In the genomic region with DNA sequence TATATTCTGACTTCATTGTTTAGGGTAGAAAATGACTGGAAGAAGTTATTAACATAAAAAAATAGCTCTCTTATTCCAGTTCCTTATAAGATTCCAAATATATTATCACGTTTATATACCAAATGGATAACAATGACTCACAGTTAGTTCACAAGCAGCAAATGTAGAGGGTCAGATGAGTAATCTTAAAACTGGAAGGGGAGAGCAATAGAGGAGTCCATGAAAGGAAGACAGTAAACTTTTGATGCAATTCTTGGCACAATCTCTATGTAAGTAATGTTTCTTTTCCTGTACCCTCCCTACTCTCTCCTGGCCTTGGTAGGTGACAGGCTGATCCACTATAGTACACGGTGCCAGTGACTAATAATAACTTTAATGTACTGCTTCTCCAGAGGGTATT, we compare ENCODE assay signal across 21 cellular contexts.
DNase-seq lines count a peak whose midpoint lies in the region; ATAC-seq, FAIRE-seq and TF ChIP-seq lines count a peak whose summit lies in the region.
"Had no signal": no experiment of that assay in that cellular context is flagged by ENCODE, and none has a peak within 500 bp of the region (broad histone marks: within the 10 kb centered on the region; RNA-seq: fewer than 3 reads in every experiment).

No MANE protein-coding gene starts in this region.

- no peaks in the 10 kb centered on the region for H3K9me3 ChIP-seq in IMR-90 (ENCODE audit: control insufficient read depth, insufficient read depth, low read length)
- H3K9me3 ChIP-seq in mesenchymal stem cell (ENCODE audit: control insufficient read depth, low read length): no peaks in the 10 kb centered on the region
- no peaks in the 10 kb centered on the region for H3K9me3 ChIP-seq in BE2C

- intact Hi-C loops in IMR-90 (cut with micrococcal nuclease): no loop called here

- ATAC-seq in IMR-90 (ENCODE audit: low read depth) (peak; percentile 86), GM18907 (IDR thresholded peaks at IDR 0.05; ENCODE audit: unreplicated experiment) (no peak)
- ATAC-seq: CD8-positive, alpha-beta T cell; GM12878; T-cell had no signal

- no peak for FAIRE-seq in bronchial epithelial cell (lab: Jason Lieb, UNC)
- FAIRE-seq: D721Med, G401.6, GM12878 had no signal

- H3K4me3 ChIP-seq in IMR-90 (ENCODE audit: insufficient read depth, low read depth, low read length): no peak overlapping the region
- H3K4me3 ChIP-seq in bronchial epithelial cell (ENCODE audit: low read depth, low read length): no peak overlapping the region
- H3K4me3 ChIP-seq in mesenchymal stem cell (ENCODE audit: insufficient read depth in 1 of 2, low read depth in 1 of 2, low read length in 2 of 2): no peak overlapping the region
- no peak overlapping the region for H3K4me3 ChIP-seq in BE2C (ENCODE audit: low read depth, low read length)
- H3K4me3 ChIP-seq: BLaER1, GM12878, SK-N-MC had no signal

- H4K8ac ChIP-seq in IMR-90 (ENCODE audit: low read depth in 2 of 2, low read length in 2 of 2): no peak overlapping the region
- no peak overlapping the region for H4K8ac ChIP-seq in mesenchymal stem cell (ENCODE audit: low read length)

- H3K79me1 ChIP-seq in IMR-90 (ENCODE audit: low read depth in 1 of 2, low read length in 2 of 2) (no peaks in the 10 kb centered on the region), mesenchymal stem cell (replicated peaks; ENCODE audit: low read length, poor library complexity, severe bottlenecking) (no peaks in the 10 kb centered on the region)

- H3K4me2 ChIP-seq in IMR-90 (ENCODE audit: low read depth, low read length) (no peak overlapping the region; the same call in 1 of the 2 replicates), mesenchymal stem cell (ENCODE audit: low read length, poor library complexity, severe bottlenecking) (no peak overlapping the region)
- H3K4me2 ChIP-seq: BLaER1 had no signal

- H3K9ac ChIP-seq in IMR-90 (ENCODE audit: low read depth, low read length): no peak overlapping the region
- H3K9ac ChIP-seq in mesenchymal stem cell (ENCODE audit: low read length): no peak overlapping the region
- H3K9ac ChIP-seq: BLaER1 had no signal

- no peak overlapping the region for H2BK20ac ChIP-seq in IMR-90 (ENCODE audit: low read depth, low read length)

- H3K56ac ChIP-seq in IMR-90 (ENCODE audit: extremely low read depth, insufficient read depth, low read length): no peak overlapping the region

- no peak for TF ChIP-seq CTCF in IMR-90 (conservative IDR thresholded peaks at IDR 0.05; ENCODE audit: low read depth, low read length)
- TF ChIP-seq CTCF in bronchial epithelial cell (IDR thresholded peaks at IDR 0.05; ENCODE audit: insufficient read depth, low read length, severe bottlenecking): no peak
- TF ChIP-seq CTCF in BE2C (IDR thresholded peaks at IDR 0.05; ENCODE audit: low read depth, low read length): no peak

- no peak overlapping the region for H2AK5ac ChIP-seq in IMR-90 (ENCODE audit: low read depth, low read length)
- H2AK5ac ChIP-seq in mesenchymal stem cell (ENCODE audit: low read length, severe bottlenecking): no peak overlapping the region

- no peak overlapping the region for H2BK120ac ChIP-seq in IMR-90 (ENCODE audit: low read depth, low read length)
- H2BK120ac ChIP-seq in mesenchymal stem cell (ENCODE audit: low read depth, low read length): no peak overlapping the region

- H4K91ac ChIP-seq in IMR-90 (ENCODE audit: insufficient read depth, low read depth, low read length) (no peak overlapping the region), mesenchymal stem cell (ENCODE audit: low read length) (no peak overlapping the region)

- no peak for TF ChIP-seq POLR2A in IMR-90 (IDR thresholded peaks at IDR 0.05; ENCODE audit: low read depth, low read length)

- no peak overlapping the region for H2BK12ac ChIP-seq in mesenchymal stem cell (ENCODE audit: low read length in 2 of 2)

- POLR2A ChIA-PET in IMR-90 (lab: Charles Lee; ENCODE audit: unreplicated experiment): no interaction called here

- no peaks in the 10 kb centered on the region for H3K9me1 ChIP-seq in IMR-90 (ENCODE audit: insufficient read depth, low read length)

- H2BK5ac ChIP-seq in IMR-90 (ENCODE audit: low read depth, low read length, poor library complexity, severe bottlenecking) (no peak overlapping the region), mesenchymal stem cell (ENCODE audit: low read depth, low read length, poor library complexity, severe bottlenecking) (no peak overlapping the region)

- H4K20me1 ChIP-seq in IMR-90 (ENCODE audit: insufficient read depth, low read length): no peaks in the 10 kb centered on the region
- H4K20me1 ChIP-seq: BLaER1 had no signal

- H3K18ac ChIP-seq in IMR-90 (ENCODE audit: low read depth, low read length) (no peak overlapping the region), mesenchymal stem cell (ENCODE audit: low read depth in 1 of 2, low read length in 2 of 2) (no peak overlapping the region)

- BruUV-seq in IMR-90 (replicated peaks; lab: Mats Ljungman, UMichigan): no TSS peak

- no peak overlapping the region for H3K14ac ChIP-seq in IMR-90 (replicated peaks; ENCODE audit: low read depth, low read length)
- no peak overlapping the region for H3K14ac ChIP-seq in mesenchymal stem cell (ENCODE audit: low read length in 2 of 2)

- H3K4me1 ChIP-seq in IMR-90 (ENCODE audit: control insufficient read depth, insufficient read depth, low read length) (no peaks in the 10 kb centered on the region), mesenchymal stem cell (ENCODE audit: control insufficient read depth, insufficient read depth, low read depth, low read length) (no peaks in the 10 kb centered on the region), BE2C (no peaks in the 10 kb centered on the region)
- H3K4me1 ChIP-seq: BLaER1 had no signal

- CTCF ChIA-PET in IMR-90 (lab: Yijun Ruan, JAX): no interaction called here

- H3K23ac ChIP-seq in IMR-90 (ENCODE audit: low read depth, low read length) (no peak overlapping the region), mesenchymal stem cell (ENCODE audit: low read length in 2 of 2) (no peak overlapping the region)

- no CpG with 5 or more reads among the region's 2 CpGs for WGBS in IMR-90 (ENCODE audit: extremely low coverage in 2 of 2, insufficient read length in 1 of 2), 2 experiments
- no CpG with 5 or more reads among the region's 2 CpGs for WGBS in mesenchymal stem cell

- H2AFZ ChIP-seq in IMR-90 (replicated peaks; ENCODE audit: low read length, poor library complexity) (no peak overlapping the region), mesenchymal stem cell (ENCODE audit: low read depth, low read length) (no peak overlapping the region)

- no peak for TF ChIP-seq RAD21 in IMR-90 (IDR thresholded peaks at IDR 0.05; ENCODE audit: low read length)

- DNase-seq in AG20443 (ENCODE audit: low spot score): peak; percentile 10
- peak; percentile 83 for DNase-seq in IMR-90
- DNase-seq in bronchial epithelial cell (ENCODE audit: low read depth): peak; percentile 1
- peak; percentile 8 for DNase-seq in mesenchymal stem cell
- DNase-seq in BE2C: no peak
- DNase-seq in NCI-H446 treated with DMSO at 0.1 percent for 48 hours (lab: John Stamatoyannopoulos, UW): no peak
- no peak for DNase-seq in SK-N-DZ (ENCODE audit: low spot score)
- DNase-seq: CD8-positive, alpha-beta T cell; DMS79 treated with DMSO at 0.1 percent for 48 hours; HFFc6; Kasumi-1; NCI-H1930; NCI-H2171; NCI-H446; T-cell had no signal

- H2BK15ac ChIP-seq in IMR-90 (ENCODE audit: low read depth, low read length): no peak overlapping the region
- no peak overlapping the region for H2BK15ac ChIP-seq in mesenchymal stem cell (ENCODE audit: low read depth, poor library complexity, severe bottlenecking)

- no peaks in the 10 kb centered on the region for H3K36me3 ChIP-seq in IMR-90 (ENCODE audit: control insufficient read depth, insufficient read depth, low read length)
- no peaks in the 10 kb centered on the region for H3K36me3 ChIP-seq in bronchial epithelial cell (ENCODE audit: control insufficient read depth, insufficient read depth, low read length)
- no peaks in the 10 kb centered on the region for H3K36me3 ChIP-seq in mesenchymal stem cell (ENCODE audit: control insufficient read depth in 1 of 2, insufficient read depth in 2 of 2, low read depth in 1 of 2, low read length in 2 of 2)
- H3K36me3 ChIP-seq in BE2C: no peaks in the 10 kb centered on the region
- H3K36me3 ChIP-seq: BLaER1 had no signal

- H3K27me3 ChIP-seq in IMR-90 (ENCODE audit: control insufficient read depth, insufficient read depth, low read length) (no peaks in the 10 kb centered on the region), bronchial epithelial cell (ENCODE audit: control insufficient read depth, insufficient read depth, low read length) (no peaks in the 10 kb centered on the region), mesenchymal stem cell (ENCODE audit: control insufficient read depth in 1 of 2, insufficient read depth in 1 of 2, low read length in 2 of 2) (peaks cover 0 to 2% of the 10 kb centered on the region in 2 experiments), BE2C (no peaks in the 10 kb centered on the region)

- dilution Hi-C loops in IMR-90 (cut with HindIII; ENCODE audit: low sequenced_read_pairs, unreplicated experiment): no loop called here

- in situ Hi-C loops in IMR-90 (cut with MboI; ENCODE audit: low sequenced_read_pairs): no loop called here

- H3K4ac ChIP-seq in IMR-90 (ENCODE audit: low read depth, low read length) (no peak overlapping the region), mesenchymal stem cell (ENCODE audit: low read depth in 1 of 2, low read length in 2 of 2) (no peak overlapping the region)

- H3K27ac ChIP-seq in IMR-90 (ENCODE audit: insufficient read depth, low read length): no peak overlapping the region
- H3K27ac ChIP-seq in mesenchymal stem cell (ENCODE audit: low read length, poor library complexity, severe bottlenecking): no peak overlapping the region
- H3K27ac ChIP-seq: BLaER1, SK-N-MC had no signal

- H4K5ac ChIP-seq in IMR-90 (ENCODE audit: low read depth, low read length): no peak overlapping the region

- H2AK9ac ChIP-seq in IMR-90 (replicated peaks; ENCODE audit: low read depth, low read length, poor library complexity): no peak overlapping the region

TF ChIP-seq in IMR-90, 13 proteins besides CTCF, POLR2A, EP300 and RAD21:
- TF ChIP-seq RFX5 (IDR thresholded peaks at IDR 0.05; ENCODE audit: low read depth, low read length): no peak
- peak; percentile 43; the same call in 1 of the 2 replicates for TF ChIP-seq BHLHE40 (IDR thresholded peaks at IDR 0.05; ENCODE audit: low read depth, low read length)
- peak; percentile 68 for TF ChIP-seq FOS (IDR thresholded peaks at IDR 0.05; ENCODE audit: low read depth, low read length)
- TF ChIP-seq CEBPB (IDR thresholded peaks at IDR 0.05; ENCODE audit: low read depth, low read length): peak; percentile 56; the same call in 1 of the 2 replicates

Comparison
In these comparisons a context has a peak if more than half of its experiments do, and no peak if none do; other contexts are left out.
1. DNase-seq: peak in AG20443 (single experiment), IMR-90 (single experiment), bronchial epithelial cell (single experiment) and mesenchymal stem cell (single experiment); none in BE2C (single experiment), NCI-H446 treated with DMSO at 0.1 percent for 48 hours (single experiment) and SK-N-DZ (single experiment).